Comparison of ENCODE assay signal across 8 cellular contexts in the genomic region with DNA sequence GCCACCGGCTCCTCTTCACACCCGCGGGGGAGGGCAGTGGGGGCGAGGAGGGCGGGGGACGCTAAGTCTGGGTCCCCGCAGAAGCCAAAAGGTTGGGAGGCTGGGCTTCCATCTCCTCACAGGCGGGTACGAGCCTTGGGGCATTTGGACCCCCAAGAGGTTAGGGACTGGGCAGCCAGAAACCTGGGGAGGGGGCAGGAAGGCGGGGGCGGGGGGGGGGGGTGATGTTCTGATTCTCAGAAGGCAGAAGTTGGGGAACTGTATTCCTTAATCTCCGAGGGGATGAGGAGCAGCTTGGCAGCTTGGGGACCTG. TPM values are rescaled to one million over a fixed set of nuclear protein-coding genes. Genes with fewer than 3 reads are reported as not detected.
DNase-seq lines count a peak whose midpoint lies in the region; ATAC-seq, FAIRE-seq and TF ChIP-seq lines count a peak whose summit lies in the region.

No MANE protein-coding gene starts in this region.

- H3K9ac ChIP-seq in HUES64 (ENCODE audit: low read depth, low read length) = no peak overlapping the region

- no peaks in the 10 kb centered on the region for H3K9me3 ChIP-seq in HUES64 (ENCODE audit: insufficient read depth, low read depth, low read length)

- peaks cover 77% of the 10 kb centered on the region for H3K4me1 Mint-ChIP-seq in stimulated activated naive CD8-positive, alpha-beta T cell treated with anti-CD3 and anti-CD28 coated beads, Interleukin-15, amount 100 ng/mL, for 72 hours

- DNase-seq in activated naive CD4-positive, alpha-beta T cell treated with anti-CD3 and anti-CD28 coated beads, Interleukin-2, amount 50 U/mL, for 72 hours (ENCODE audit: low spot score in 2 of 2) = no peak
- no peak for DNase-seq in stimulated activated naive CD8-positive, alpha-beta T cell treated with anti-CD3 and anti-CD28 coated beads, Interleukin-15, amount 100 ng/mL, for 72 hours
- DNase-seq in D721Med (ENCODE audit: insufficient read length, low spot score) = no peak
- DNase-seq in cerebellar nuclear complex (lab: John Stamatoyannopoulos, UW) = no peak

- no peaks in the 10 kb centered on the region for H3K9me3 Mint-ChIP-seq in activated naive CD4-positive, alpha-beta T cell treated with anti-CD3 and anti-CD28 coated beads, Interleukin-2, amount 50 U/mL, for 72 hours
- no peaks in the 10 kb centered on the region for H3K9me3 Mint-ChIP-seq in stimulated activated naive CD8-positive, alpha-beta T cell treated with anti-CD3 and anti-CD28 coated beads, Interleukin-15, amount 100 ng/mL, for 72 hours

- no peaks in the 10 kb centered on the region for H3K27me3 Mint-ChIP-seq in stimulated activated naive CD8-positive, alpha-beta T cell treated with anti-CD3 and anti-CD28 coated beads, Interleukin-15, amount 100 ng/mL, for 72 hours

- TF ChIP-seq CTCF in D721Med (IDR thresholded peaks at IDR 0.05; ENCODE audit: insufficient read depth, missing control alignments) = no peak

- no peaks in the 10 kb centered on the region for H3K36me3 ChIP-seq in HUES64 (ENCODE audit: insufficient read depth, low read length)

- WGBS in HUES64 = 1% methylated on average over 8 of the region's 12 CpGs

- H3K4me3 ChIP-seq in HUES64 (ENCODE audit: low read length) (peak overlapping the region; percentile 63), iPS-11a (ENCODE audit: low read depth, low read length) (peak overlapping the region; percentile 39)

- H3K27ac ChIP-seq in HUES64 (ENCODE audit: low read depth, low read length) = no peak overlapping the region

- no peak for FAIRE-seq in D721Med (lab: Jason Lieb, UNC)

- H3K4me1 ChIP-seq in HUES64 (ENCODE audit: insufficient read depth, low read length) = peaks cover 24% of the 10 kb centered on the region

- no peak for ATAC-seq in activated naive CD4-positive, alpha-beta T cell treated with anti-CD3 and anti-CD28 coated beads, Interleukin-2, amount 50 U/mL, for 72 hours
- ATAC-seq in stimulated activated naive CD8-positive, alpha-beta T cell treated with anti-CD3 and anti-CD28 coated beads, Interleukin-15, amount 100 ng/mL, for 72 hours = no peak
- ATAC-seq in HG02852 (IDR thresholded peaks at IDR 0.05; ENCODE audit: unreplicated experiment) = no peak
- no peak for ATAC-seq in GM19035 (IDR thresholded peaks at IDR 0.05; ENCODE audit: unreplicated experiment)

- peak overlapping the region; percentile 95 to 98 for H3K27ac Mint-ChIP-seq in activated naive CD4-positive, alpha-beta T cell treated with anti-CD3 and anti-CD28 coated beads, Interleukin-2, amount 50 U/mL, for 72 hours
- H3K27ac Mint-ChIP-seq in stimulated activated naive CD8-positive, alpha-beta T cell treated with anti-CD3 and anti-CD28 coated beads, Interleukin-15, amount 100 ng/mL, for 72 hours = peak overlapping the region; percentile 96 to 98

- H3K36me3 Mint-ChIP-seq in activated naive CD4-positive, alpha-beta T cell treated with anti-CD3 and anti-CD28 coated beads, Interleukin-2, amount 50 U/mL, for 72 hours = peaks cover 57 to 72% of the 10 kb centered on the region in 2 donors

- peak overlapping the region; percentile 94 to 98 for H3K4me3 Mint-ChIP-seq in stimulated activated naive CD8-positive, alpha-beta T cell treated with anti-CD3 and anti-CD28 coated beads, Interleukin-15, amount 100 ng/mL, for 72 hours

- H3K27me3 ChIP-seq in HUES64 (ENCODE audit: insufficient read depth, low read length) = peaks cover 91% of the 10 kb centered on the region

RNA-seq across cellular contexts. Expression of a gene that starts 5.1 kb away (rescaled TPM):
- polyA plus RNA-seq in HUES64 (2013, experiment 1 of 2) = 0.80 TPM
- 2.7 TPM for polyA plus RNA-seq in HUES64 (2013, experiment 2 of 2)
- total RNA-seq in activated naive CD4-positive, alpha-beta T cell treated with anti-CD3 and anti-CD28 coated beads, Interleukin-2, amount 50 U/mL, for 72 hours = 100 to 1,000 TPM in 1 of 2 donors, 10 to 100 TPM in 1; 83.8 to 124 TPM

RNA-seq across cellular contexts. Expression of a gene that starts 24.1 kb away (rescaled TPM):
- 3.9 TPM for polyA plus RNA-seq in HUES64 (2013, experiment 1 of 2)
- 5.1 TPM for polyA plus RNA-seq in HUES64 (2013, experiment 2 of 2)
- total RNA-seq in activated naive CD4-positive, alpha-beta T cell treated with anti-CD3 and anti-CD28 coated beads, Interleukin-2, amount 50 U/mL, for 72 hours = not detected

RNA-seq across cellular contexts. Expression of a gene that starts 54.6 kb away (rescaled TPM):
- polyA plus RNA-seq in HUES64 (2013, experiment 1 of 2) = not detected
- polyA plus RNA-seq in HUES64 (2013, experiment 2 of 2) = not detected
- not detected for total RNA-seq in activated naive CD4-positive, alpha-beta T cell treated with anti-CD3 and anti-CD28 coated beads, Interleukin-2, amount 50 U/mL, for 72 hours

RNA-seq across cellular contexts. Expression of a gene that starts 55.3 kb away (rescaled TPM):
- polyA plus RNA-seq in HUES64 (2013, experiment 1 of 2) = 30.2 TPM
- polyA plus RNA-seq in HUES64 (2013, experiment 2 of 2) = 39.3 TPM
- total RNA-seq in activated naive CD4-positive, alpha-beta T cell treated with anti-CD3 and anti-CD28 coated beads, Interleukin-2, amount 50 U/mL, for 72 hours = under 1 TPM in 1 of 2 donors, not detected in 1; 0.31 TPM
